Comparison of ENCODE assay signal across 8 cellular contexts in genomic region chr3:134212898-134213665, GRCh38.
A peak's percentile ranks its signal among the peaks of the same experiment; 100 is the strongest.
DNase-seq lines count a peak whose midpoint lies in the region; ATAC-seq lines count a peak whose summit lies in the region.

No MANE protein-coding gene starts in this region.

- ATAC-seq in HG03045 (IDR thresholded peaks at IDR 0.05; ENCODE audit: unreplicated experiment), result peak; percentile 68

- DNase-seq in SIG-M5 treated with dmso at 0.1 percent for 504 hours (lab: John Stamatoyannopoulos, UW; ENCODE audit: unreplicated experiment), result peak; percentile 73
- no peak for DNase-seq in SIG-M5 (lab: John Stamatoyannopoulos, UW)
- DNase-seq in NCI-H2227 (lab: John Stamatoyannopoulos, UW; ENCODE audit: unreplicated experiment), result peak; percentile 75
- peak; percentile 82 for DNase-seq in activated CD4-positive, CD25-positive, alpha-beta regulatory T cell treated with anti-CD3 and anti-CD28 coated beads, Interleukin-2, amount 50 U/mL, for 16 hours (ENCODE audit: low read depth, low spot score)
- peak; percentile 63 for DNase-seq in central memory CD4-positive, alpha-beta T cell
- peak; percentile 81 for DNase-seq in kidney tubule cell (ENCODE audit: low spot score)
- peak; percentile 93 for DNase-seq in stimulated activated CD4-positive, alpha-beta T cell treated with anti-CD3 and anti-CD28 coated beads, Interleukin-4, amount 100 ng/mL, for 24 hours
